ENCODE assay signal across 9 cellular contexts in genomic region chr2:48356701-48357322, GRCh38. TPM values are rescaled to one million over a fixed set of nuclear protein-coding genes. Genes with fewer than 3 reads are reported as not detected.
DNase-seq lines count a peak whose midpoint lies in the region; ATAC-seq and TF ChIP-seq lines count a peak whose summit lies in the region.
"Had no signal": no experiment of that assay in that cellular context is flagged by ENCODE, and none has a peak within 500 bp of the region (broad histone marks: within the 10 kb centered on the region; RNA-seq: fewer than 3 reads in every experiment).

No MANE protein-coding gene starts in this region.

- peaks cover 32% of the 10 kb centered on the region for H3K36me3 Mint-ChIP-seq in activated B cell treated with CpG ODN at 0.5 μM for 24 hours (ENCODE audit: low read depth)
- H3K36me3 Mint-ChIP-seq in progenitor cell of endocrine pancreas (ENCODE audit: insufficient read depth), result peaks cover 19% of the 10 kb centered on the region

- peaks cover 48 to 57% of the 10 kb centered on the region in 2 experiments for H3K4me1 ChIP-seq in neutrophil (ENCODE audit: control insufficient read depth in 1 of 2, insufficient read depth in 1 of 2, low read depth in 1 of 2, low read length in 1 of 2)
- H3K4me1 ChIP-seq in thyroid gland, result peaks cover 15 to 36% of the 10 kb centered on the region in 2 donors

- H3K36me3 ChIP-seq in neutrophil (no peaks in the 10 kb centered on the region), thyroid gland (no peaks in the 10 kb centered on the region)

- DNase-seq in GF-D8 (lab: John Stamatoyannopoulos, UW), result peak; percentile 69
- DNase-seq in HL-60 (ENCODE audit: low read depth in 1 of 2, low spot score in 1 of 2), result peak; percentile 27 to 51
- no peak for DNase-seq in activated B cell treated with CpG ODN at 0.5 μM for 24 hours
- no peak for DNase-seq in progenitor cell of endocrine pancreas (ENCODE audit: low spot score, unreplicated experiment)
- DNase-seq in thyroid gland, result no peak
- DNase-seq in hepatic stellate cell (ENCODE audit: low spot score), result no peak

- TF ChIP-seq POLR2A in thyroid gland (IDR thresholded peaks at IDR 0.05), result no peak

- H3K9me3 Mint-ChIP-seq in activated B cell treated with CpG ODN at 0.5 μM for 24 hours (no peaks in the 10 kb centered on the region), progenitor cell of endocrine pancreas (ENCODE audit: low read depth) (peaks cover 11% of the 10 kb centered on the region)

- POLR2A ChIA-PET in activated B cell treated with CpG ODN at 0.5 μM for 24 hours (lab: Charles Lee), result no interaction called here

- WGBS in thyroid gland, 2 donors, result 52% methylated on average over 5 of the region's 5 CpGs

- intact Hi-C loops in activated B cell treated with CpG ODN at 0.5 μM for 24 hours (cut with micrococcal nuclease), result loop anchor here (2.0 to 5.0 kb wide), 2 partner anchors 16 to 65 kb away; no protein-coding TSS in a partner anchor
- intact Hi-C loops in thyroid gland (cut with DNase I), result no loop called here

- H3K27ac ChIP-seq in HL-60 (replicated peaks), result peak overlapping the region; percentile 40
- peak overlapping the region; percentile 53 for H3K27ac ChIP-seq in neutrophil
- H3K27ac ChIP-seq in thyroid gland, result no peak overlapping the region

- CTCF ChIA-PET in activated B cell treated with CpG ODN at 0.5 μM for 24 hours (lab: Charles Lee), result no interaction called here

- no peak overlapping the region for H3K4me3 ChIP-seq in HL-60 (replicated peaks; ENCODE audit: insufficient read depth, low read length)
- H3K4me3 ChIP-seq in neutrophil (ENCODE audit: low read depth in 1 of 2, low read length in 1 of 2), result no peak overlapping the region
- no peak overlapping the region for H3K4me3 ChIP-seq in thyroid gland (replicated peaks in 1 of 3)
- H3K4me3 ChIP-seq: lung had no signal

- ATAC-seq in GM19468 (IDR thresholded peaks at IDR 0.05; ENCODE audit: extremely low read depth, unreplicated experiment) (peak; percentile 78), activated B cell treated with CpG ODN at 0.5 μM for 24 hours (ENCODE audit: low read depth) (peak; percentile 75)

- H3K4me3 Mint-ChIP-seq in activated B cell treated with CpG ODN at 0.5 μM for 24 hours (peak overlapping the region; percentile 55), progenitor cell of endocrine pancreas (ENCODE audit: low read depth) (no peak overlapping the region)

- H3K27me3 Mint-ChIP-seq in activated B cell treated with CpG ODN at 0.5 μM for 24 hours (no peaks in the 10 kb centered on the region), progenitor cell of endocrine pancreas (no peaks in the 10 kb centered on the region)

- H3K27me3 ChIP-seq in HL-60 (ENCODE audit: insufficient read depth, poor library complexity, severe bottlenecking), result no peaks in the 10 kb centered on the region
- H3K27me3 ChIP-seq in neutrophil, result no peaks in the 10 kb centered on the region
- H3K27me3 ChIP-seq in thyroid gland, result no peaks in the 10 kb centered on the region

- peak overlapping the region; percentile 83 for H3K27ac Mint-ChIP-seq in activated B cell treated with CpG ODN at 0.5 μM for 24 hours
- H3K27ac Mint-ChIP-seq in progenitor cell of endocrine pancreas, result no peak overlapping the region

- H3K9me3 ChIP-seq in neutrophil, result no peaks in the 10 kb centered on the region
- no peaks in the 10 kb centered on the region for H3K9me3 ChIP-seq in thyroid gland

- H3K4me1 Mint-ChIP-seq in activated B cell treated with CpG ODN at 0.5 μM for 24 hours (peaks cover 61% of the 10 kb centered on the region), progenitor cell of endocrine pancreas (ENCODE audit: low read depth) (peaks cover 10% of the 10 kb centered on the region)

- TF ChIP-seq CTCF in HL-60 (IDR thresholded peaks at IDR 0.05; ENCODE audit: insufficient read depth, low read length) (no peak), activated B cell treated with CpG ODN at 0.5 μM for 24 hours (IDR thresholded peaks at IDR 0.05) (no peak), neutrophil (IDR thresholded peaks at IDR 0.05) (no peak), progenitor cell of endocrine pancreas (IDR thresholded peaks at IDR 0.05; ENCODE audit: unreplicated experiment) (no peak), thyroid gland (IDR thresholded peaks at IDR 0.05) (no peak)

RNA-seq across cellular contexts. Expression of gene FOXN2, which starts 42.3 kb away (rescaled TPM):
- 35.0 and 36.0 TPM in 2 replicates for total RNA-seq in activated B cell treated with CpG ODN at 0.5 μM for 24 hours
- total RNA-seq in progenitor cell of endocrine pancreas, result 14.6 and 15.4 TPM in 2 replicates
- 10 to 100 TPM; 19.8 to 45.1 (median 36.9) TPM for total RNA-seq in thyroid gland

Comparison
In these comparisons a context has a peak if more than half of its experiments do, and no peak if none do; other contexts are left out.
1. DNase-seq: peak in GF-D8 (single experiment) and HL-60 (2 of 2); none in activated B cell treated with CpG ODN at 0.5 μM for 24 hours (single experiment), progenitor cell of endocrine pancreas (single experiment), thyroid gland (0 of 2) and hepatic stellate cell (single experiment).
2. H3K27ac ChIP-seq: peak in HL-60 (single experiment) and neutrophil (single experiment); none in thyroid gland (0 of 3).